Comparison of ENCODE assay signal across 8 cellular contexts in the genomic region with DNA sequence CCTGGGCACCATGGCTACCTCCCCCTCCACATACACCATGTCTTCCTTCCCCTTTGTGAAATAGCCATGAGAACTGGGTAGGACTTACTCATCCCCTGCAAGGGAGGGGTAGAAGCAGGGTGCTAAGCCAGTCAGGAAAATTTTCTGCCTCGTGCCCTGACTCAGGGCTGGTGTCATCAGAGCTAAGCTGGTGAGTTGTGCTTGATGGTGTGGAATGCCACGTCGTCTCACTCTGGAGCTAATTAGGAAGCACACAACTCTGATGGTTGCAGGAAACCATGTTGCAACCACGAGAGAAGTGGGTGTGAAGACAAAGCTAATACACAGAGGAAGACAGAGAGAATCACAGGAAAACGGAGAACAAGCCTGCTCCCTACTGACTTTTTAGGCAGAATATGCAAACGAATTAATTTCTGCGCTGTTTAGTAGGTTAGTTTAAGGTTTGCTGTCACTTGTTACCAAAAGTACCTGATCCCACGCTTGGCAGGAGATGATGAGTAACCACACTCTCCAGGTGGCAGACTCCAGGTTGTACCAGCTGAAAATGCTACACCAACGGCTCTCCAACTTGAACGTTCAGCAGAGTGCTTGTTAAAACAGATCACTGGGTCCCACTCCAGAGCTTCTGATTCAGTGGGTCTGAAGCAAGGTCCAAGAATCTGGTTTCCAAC. TPM values are rescaled to one million over a fixed set of nuclear protein-coding genes. Genes with fewer than 3 reads are reported as not detected.
A peak's percentile ranks its signal among the peaks of the same experiment; 100 is the strongest.
DNase-seq lines count a peak whose midpoint lies in the region; FAIRE-seq and TF ChIP-seq lines count a peak whose summit lies in the region.

No MANE protein-coding gene starts in this region.

- H3K79me2 ChIP-seq in smooth muscle cell (ENCODE audit: low read depth) = peaks cover 10% of the 10 kb centered on the region

- TF ChIP-seq CTCF in HFFc6 (IDR thresholded peaks at IDR 0.05) (no peak), fibroblast of mammary gland (conservative IDR thresholded peaks at IDR 0.05; ENCODE audit: control insufficient read depth, insufficient read depth, low read depth, low read length) (no peak), smooth muscle cell (IDR thresholded peaks at IDR 0.05; ENCODE audit: borderline replicate concordance, insufficient read depth, poor library complexity, severe bottlenecking) (no peak), mesothelial cell of epicardium (IDR thresholded peaks at IDR 0.05; ENCODE audit: unreplicated experiment) (no peak)

- intact Hi-C loops in activated CD4-positive, alpha-beta T cell treated with anti-CD3 and anti-CD28 coated beads, Interleukin-2, amount 10 ng/mL, durations not matched to agents 24 days and 14 days (cut with micrococcal nuclease) = loop anchor here (2.0 kb wide), 2 partner anchors 23 to 45 kb away; no protein-coding TSS in a partner anchor

- H3K9me3 Mint-ChIP-seq in HFFc6 (peaks cover 12% of the 10 kb centered on the region; the same call in 1 of the 2 replicates), mesothelial cell of epicardium (peaks cover 12% of the 10 kb centered on the region)
- H3K9me3 Mint-ChIP-seq in activated CD4-positive, alpha-beta T cell treated with anti-CD3 and anti-CD28 coated beads, Interleukin-2, amount 10 ng/mL, durations not matched to agents 24 days and 14 days = no peaks in the 10 kb centered on the region

- no peaks in the 10 kb centered on the region for H3K4me1 ChIP-seq in smooth muscle cell (ENCODE audit: low read depth)

- no peak overlapping the region for H3K4me2 ChIP-seq in smooth muscle cell

- H3K4me3 ChIP-seq in fibroblast of mammary gland (ENCODE audit: control insufficient read depth, low read depth, low read length) = no peak overlapping the region
- H3K4me3 ChIP-seq in smooth muscle cell = no peak overlapping the region

- H3K36me3 ChIP-seq in smooth muscle cell (ENCODE audit: low read depth) = no peaks in the 10 kb centered on the region

- H3K4me3 Mint-ChIP-seq in HFFc6 = peak overlapping the region; percentile 56
- peak overlapping the region; percentile 59 for H3K4me3 Mint-ChIP-seq in activated CD4-positive, alpha-beta T cell treated with anti-CD3 and anti-CD28 coated beads, Interleukin-2, amount 10 ng/mL, durations not matched to agents 24 days and 14 days
- H3K4me3 Mint-ChIP-seq in mesothelial cell of epicardium = no peak overlapping the region

- 47% methylated on average over 10 of the region's 10 CpGs for WGBS in smooth muscle cell (ENCODE audit: low lambda C conversion rate)

- H3K27ac ChIP-seq in smooth muscle cell (ENCODE audit: low read depth) = peak overlapping the region; percentile 86

- no peaks in the 10 kb centered on the region for H3F3A ChIP-seq in smooth muscle cell (ENCODE audit: low read depth)

- DNase-seq in HFFc6 (peak; percentile 94), fibroblast of mammary gland (ENCODE audit: low read depth) (peak; percentile 98), smooth muscle cell (lab: John Stamatoyannopoulos, UW; ENCODE audit: unreplicated experiment) (no peak), mesothelial cell of epicardium (ENCODE audit: low spot score in 2 of 2, unreplicated experiment in 2 of 2) (no peak), HTR-8/SVneo (ENCODE audit: insufficient read length, low spot score) (no peak), T1000 (lab: John Stamatoyannopoulos, UW) (no peak), NCI-H510A treated with DMSO at 0.1 percent for 48 hours (lab: John Stamatoyannopoulos, UW) (no peak)
- DNase-seq in activated CD4-positive, alpha-beta T cell treated with anti-CD3 and anti-CD28 coated beads, Interleukin-2, amount 10 ng/mL, durations not matched to agents 24 days and 14 days = no peak

- H3K4me1 Mint-ChIP-seq in HFFc6 (ENCODE audit: low read depth) (peaks cover 38% of the 10 kb centered on the region), mesothelial cell of epicardium (no peaks in the 10 kb centered on the region)
- peaks cover 42% of the 10 kb centered on the region for H3K4me1 Mint-ChIP-seq in activated CD4-positive, alpha-beta T cell treated with anti-CD3 and anti-CD28 coated beads, Interleukin-2, amount 10 ng/mL, durations not matched to agents 24 days and 14 days

- H3K27me3 Mint-ChIP-seq in HFFc6 (ENCODE audit: insufficient read depth) (peaks cover 2% of the 10 kb centered on the region; the same call in 1 of the 2 replicates), mesothelial cell of epicardium (ENCODE audit: low read depth) (no peaks in the 10 kb centered on the region)
- H3K27me3 Mint-ChIP-seq in activated CD4-positive, alpha-beta T cell treated with anti-CD3 and anti-CD28 coated beads, Interleukin-2, amount 10 ng/mL, durations not matched to agents 24 days and 14 days = no peaks in the 10 kb centered on the region

- peak overlapping the region; percentile 69 for H3K9ac ChIP-seq in smooth muscle cell (ENCODE audit: low read depth)

- H3K36me3 Mint-ChIP-seq in HFFc6 (ENCODE audit: low read depth) (peaks cover 44% of the 10 kb centered on the region), mesothelial cell of epicardium (peaks cover 8% of the 10 kb centered on the region)
- H3K36me3 Mint-ChIP-seq in activated CD4-positive, alpha-beta T cell treated with anti-CD3 and anti-CD28 coated beads, Interleukin-2, amount 10 ng/mL, durations not matched to agents 24 days and 14 days (ENCODE audit: low read depth) = peaks cover 47% of the 10 kb centered on the region

- no peaks in the 10 kb centered on the region for H3K27me3 ChIP-seq in smooth muscle cell (ENCODE audit: low read depth)

- no peak overlapping the region for H2AFZ ChIP-seq in smooth muscle cell (ENCODE audit: low read depth)

- H3K9me3 ChIP-seq in smooth muscle cell (replicated peaks; ENCODE audit: low read depth) = peaks cover 4% of the 10 kb centered on the region

- peaks cover 5% of the 10 kb centered on the region for H4K20me1 ChIP-seq in smooth muscle cell (ENCODE audit: low read depth)

- H3K27ac Mint-ChIP-seq in HFFc6 = peak overlapping the region; percentile 96
- H3K27ac Mint-ChIP-seq in activated CD4-positive, alpha-beta T cell treated with anti-CD3 and anti-CD28 coated beads, Interleukin-2, amount 10 ng/mL, durations not matched to agents 24 days and 14 days = peak overlapping the region; percentile 95
- no peak overlapping the region for H3K27ac Mint-ChIP-seq in mesothelial cell of epicardium

- no peak for FAIRE-seq in HTR-8/SVneo (lab: Jason Lieb, UNC)

RNA-seq across cellular contexts. Expression of a gene that starts 54.5 kb away (rescaled TPM):
- 10 to 100 TPM; 39.8 to 51.6 (median 47.5) TPM for total RNA-seq in HFFc6 (2021; fragmentation: NEBNext Ultra II Directional; extraction: Animal tissue kit (Norgen Biotek cat#: 25700))
- total RNA-seq in activated CD4-positive, alpha-beta T cell treated with anti-CD3 and anti-CD28 coated beads, Interleukin-2, amount 10 ng/mL, durations not matched to agents 24 days and 14 days = 87.9 and 91.1 TPM in 2 replicates
- total RNA-seq in smooth muscle cell (10.8 and 26.0 TPM in 2 replicates), mesothelial cell of epicardium (15.5 to 16.6 TPM (median 16.0 TPM) in 3 replicates)
- 10.7 and 15.5 TPM in 2 replicates for polyA plus RNA-seq in smooth muscle cell

Comparison
In these comparisons a context has a peak if more than half of its experiments do, and no peak if none do; other contexts are left out.
1. DNase-seq: peak in HFFc6 (single experiment) and fibroblast of mammary gland (single experiment); none in activated CD4-positive, alpha-beta T cell treated with anti-CD3 and anti-CD28 coated beads, Interleukin-2, amount 10 ng/mL, durations not matched to agents 24 days and 14 days (single experiment), smooth muscle cell (single experiment), mesothelial cell of epicardium (0 of 2), HTR-8/SVneo (single experiment), T1000 (single experiment) and NCI-H510A treated with DMSO at 0.1 percent for 48 hours (single experiment).